In genomic region chr5:151252762-151253603, GRCh38 we compare ENCODE assay signal across 1 cellular context.
TF ChIP-seq lines count a peak whose summit lies in the region.

GM2A (plus strand) TSS chr5:151253185; CDS start chr5:151253217, 32 bp downstream.

TF ChIP-seq in WTC11, 78 proteins besides CTCF, POLR2A, EP300 and RAD21 (continued from another document):
- TF ChIP-seq USF2 (CRISPR knock-in tag; IDR thresholded peaks at IDR 0.05), result peak; percentile 61
- no peak for TF ChIP-seq ZNF423 (CRISPR knock-in tag; IDR thresholded peaks at IDR 0.05)
- no peak for TF ChIP-seq CDX4 (CRISPR knock-in tag; IDR thresholded peaks at IDR 0.05; ENCODE audit: borderline replicate concordance)
- no peak for TF ChIP-seq NR2C2 (CRISPR knock-in tag; IDR thresholded peaks at IDR 0.05)
- no peak for TF ChIP-seq CBFB (CRISPR knock-in tag; IDR thresholded peaks at IDR 0.05; ENCODE audit: low read depth)
- 0 out of 2 replicates have a peak, but pooled peaks have one; percentile 4 for TF ChIP-seq MAX (CRISPR knock-in tag; IDR thresholded peaks at IDR 0.05)
- peak; percentile 80 for TF ChIP-seq SP1 (CRISPR knock-in tag; conservative IDR thresholded peaks at IDR 0.05)
